In genomic region chr17:70134042-70134441, GRCh38 we compare ENCODE assay signal across 22 cellular contexts. TPM values are rescaled to one million over a fixed set of nuclear protein-coding genes. Genes with fewer than 3 reads are reported as not detected.
"Had no signal": no experiment of that assay in that cellular context is flagged by ENCODE, and none has a peak within 500 bp of the region (broad histone marks: within the 10 kb centered on the region; RNA-seq: fewer than 3 reads in every experiment).

No MANE protein-coding gene starts in this region.

- H3K4me3 ChIP-seq: MG63, SJSA1, SK-N-MC had no signal

- H3K36me3 ChIP-seq: MG63, SJSA1 had no signal

- H3K9me3 ChIP-seq: MG63, SJSA1 had no signal

- H3K27me3 ChIP-seq: MG63, SJSA1 had no signal

- H3K27ac ChIP-seq: SJSA1, SK-N-MC had no signal

- DNase-seq: Karpas-422, KG1, MG63, NCI-H1092, NCI-H1105 treated with DMSO at 0.1 percent for 48 hours, NCI-H1417 treated with DMSO at 0.1 percent for 48 hours, NCI-H146, NCI-H1694 treated with DMSO at 0.1 percent for 48 hours, NCI-H1930, NCI-H2081 treated with DMSO at 0.1 percent for 48 hours, NCI-H2171, NCI-H226, NCI-H446, NCI-H510A, NCI-H524 treated with DMSO at 0.1 percent for 48 hours, NCI-H69, NCI-H774, Right ventricle myocardium superior, RPMI8226, SIG-M5 had no signal

RNA-seq across cellular contexts. Expression of gene KCNJ16, which starts 59.0 kb away (rescaled TPM):
- total RNA-seq: Right ventricle myocardium superior, SJSA1 had no signal
